Comparison of ENCODE assay signal across 10 cellular contexts in genomic region chr16:58264961-58265479, GRCh38. TPM values are rescaled to one million over a fixed set of nuclear protein-coding genes. Genes with fewer than 3 reads are reported as not detected.
DNase-seq lines count a peak whose midpoint lies in the region; ATAC-seq, FAIRE-seq and TF ChIP-seq lines count a peak whose summit lies in the region.
"Had no signal": no experiment of that assay in that cellular context is flagged by ENCODE, and none has a peak within 500 bp of the region (broad histone marks: within the 10 kb centered on the region; RNA-seq: fewer than 3 reads in every experiment).

No MANE protein-coding gene starts in this region.

- FAIRE-seq in pancreas (lab: Jason Lieb, UNC) (no peak), frontal cortex (lab: Jason Lieb, UNC) (no peak)

- intact Hi-C loops in pancreas (cut with DNase I), result no loop called here
- intact Hi-C loops in psoas muscle (cut with DNase I), result no loop called here

- H3K27me3 ChIP-seq in pancreas (no peaks in the 10 kb centered on the region), psoas muscle (ENCODE audit: insufficient read depth in 3 of 3, low read length in 2 of 3) (no peaks in the 10 kb centered on the region)

- 90 to 91% methylated on average over 4 of the region's 4 CpGs for WGBS in pancreas, 2 donors
- 93% methylated on average over 4 of the region's 4 CpGs for WGBS in psoas muscle, 3 donors

- peaks cover 4% of the 10 kb centered on the region for H3K36me3 Mint-ChIP-seq in central memory CD8-positive, alpha-beta T cell (ENCODE audit: insufficient read depth)

- ATAC-seq in central memory CD8-positive, alpha-beta T cell (replicated peaks; ENCODE audit: extremely low read depth, poor library complexity, severe bottlenecking), result peak; percentile 73
- ATAC-seq in pancreas (peak in 3 of 4 donors; percentile 21 to 54 (median 51)), psoas muscle (no peak)

- no peak overlapping the region for H3K4me3 ChIP-seq in NB4 (ENCODE audit: low read depth, low read length)
- no peak overlapping the region for H3K4me3 ChIP-seq in pancreas
- no peak overlapping the region for H3K4me3 ChIP-seq in psoas muscle
- H3K4me3 ChIP-seq: HAP-1 had no signal

- no peak for TF ChIP-seq POLR2A in NB4 (IDR thresholded peaks at IDR 0.05; ENCODE audit: extremely low read depth, insufficient read length)

- H3K27ac ChIP-seq in pancreas, result no peak overlapping the region
- H3K27ac ChIP-seq in psoas muscle, result no peak overlapping the region

- H3K27ac Mint-ChIP-seq in central memory CD8-positive, alpha-beta T cell (ENCODE audit: low read depth), result peak overlapping the region; percentile 83

- peak; percentile 70 for DNase-seq in GM03348 (ENCODE audit: low spot score)
- peak; percentile 86 for DNase-seq in NB4 (ENCODE audit: low read depth)
- DNase-seq in central memory CD8-positive, alpha-beta T cell (ENCODE audit: low spot score in 2 of 2), result no peak
- DNase-seq in pancreas, result no peak
- no peak for DNase-seq in psoas muscle
- DNase-seq in NCI-H2081 (lab: John Stamatoyannopoulos, UW), result no peak
- no peak for DNase-seq in frontal cortex (ENCODE audit: low spot score in 2 of 2)
- no peak for DNase-seq in NCI-H1436 (lab: John Stamatoyannopoulos, UW)

- H3K4me1 Mint-ChIP-seq in central memory CD8-positive, alpha-beta T cell, result peaks cover 13% of the 10 kb centered on the region

- no peak overlapping the region for H3K4me3 Mint-ChIP-seq in central memory CD8-positive, alpha-beta T cell

- H3K9me3 Mint-ChIP-seq in central memory CD8-positive, alpha-beta T cell, result no peaks in the 10 kb centered on the region

- TF ChIP-seq CTCF in NB4 (IDR thresholded peaks at IDR 0.05; ENCODE audit: low read depth, low read length), result no peak
- TF ChIP-seq CTCF in pancreas (IDR thresholded peaks at IDR 0.05), result no peak
- no peak for TF ChIP-seq CTCF in psoas muscle (IDR thresholded peaks at IDR 0.05)

- peaks cover 10% of the 10 kb centered on the region for H3K27me3 Mint-ChIP-seq in central memory CD8-positive, alpha-beta T cell

- H3K4me1 ChIP-seq in pancreas (no peaks in the 10 kb centered on the region), psoas muscle (no peaks in the 10 kb centered on the region)
- H3K4me1 ChIP-seq: HAP-1 had no signal

- H3K9me3 ChIP-seq in pancreas (no peaks in the 10 kb centered on the region), psoas muscle (no peaks in the 10 kb centered on the region)
- H3K9me3 ChIP-seq: HAP-1 had no signal

- H3K36me3 ChIP-seq in pancreas (no peaks in the 10 kb centered on the region), psoas muscle (ENCODE audit: insufficient read depth in 1 of 2, low read depth in 1 of 2) (peaks cover 2 to 32% of the 10 kb centered on the region in 2 donors)
- H3K36me3 ChIP-seq: HAP-1 had no signal

RNA-seq across cellular contexts. Expression of gene PRSS54, which starts 29.8 kb away (rescaled TPM):
- total RNA-seq in pancreas (not detected), psoas muscle (not detected), frontal cortex (0.41 TPM)
- polyA plus RNA-seq in pancreas (not detected), psoas muscle (under 1 TPM; 0.03 to 0.12 (median 0.04) TPM)
- total RNA-seq: dermis microvascular lymphatic vessel endothelial cell had no signal

Comparison
In these comparisons a context has a peak if more than half of its experiments do, and no peak if none do; other contexts are left out.
1. DNase-seq: peak in GM03348 (single experiment) and NB4 (single experiment); none in central memory CD8-positive, alpha-beta T cell (0 of 2), pancreas (0 of 6), psoas muscle (0 of 2), NCI-H2081 (0 of 2), frontal cortex (0 of 2) and NCI-H1436 (single experiment).
2. ATAC-seq: peak in central memory CD8-positive, alpha-beta T cell (single experiment) and pancreas (3 of 4); none in psoas muscle (0 of 4).